Comparison of ENCODE assay signal across 8 cellular contexts in genomic region chr1:28509705-28510349, GRCh38. TPM values are rescaled to one million over a fixed set of nuclear protein-coding genes. Genes with fewer than 3 reads are reported as not detected.
DNase-seq lines count a peak whose midpoint lies in the region; ATAC-seq, FAIRE-seq and TF ChIP-seq lines count a peak whose summit lies in the region.

No MANE protein-coding gene starts in this region.

- H3K27ac ChIP-seq in WERI-Rb-1 = no peak overlapping the region
- H3K27ac ChIP-seq in kidney (ENCODE audit: low read depth in 2 of 2, low read length in 2 of 2) = no peak overlapping the region

- H3K9ac ChIP-seq in kidney (ENCODE audit: low read length in 2 of 2) = peak overlapping the region in 1 of 2 donors; percentile 41

- TF ChIP-seq POLR2A in erythroblast (IDR thresholded peaks at IDR 0.05; ENCODE audit: low read length) = peak; percentile 86

- peaks cover 1% of the 10 kb centered on the region for H3K27me3 Mint-ChIP-seq in activated CD4-positive, alpha-beta T cell treated with anti-CD3 and anti-CD28 coated beads for 36 hours

- POLR2A ChIA-PET in activated CD4-positive, alpha-beta T cell treated with anti-CD3 and anti-CD28 coated beads for 36 hours (lab: Charles Lee) = interaction anchor here (0.6 to 6.5 kb wide), 13 partner anchors 9 to 1177 kb away, joined by 3 to 86 read pairs (median 4); partner anchors contain the start of genes MED18, RNU11, TAF12 and TRNAU1AP

- peaks cover 64% of the 10 kb centered on the region for H3K36me3 ChIP-seq in WERI-Rb-1
- H3K36me3 ChIP-seq in kidney (ENCODE audit: control insufficient read depth in 1 of 2, insufficient read depth in 2 of 2, low read length in 2 of 2) = peaks cover 21 to 34% of the 10 kb centered on the region in 2 donors

- no peaks in the 10 kb centered on the region for H3K27me3 ChIP-seq in WERI-Rb-1 (ENCODE audit: insufficient read depth, low read depth, severe bottlenecking)

- H3K4me3 Mint-ChIP-seq in activated CD4-positive, alpha-beta T cell treated with anti-CD3 and anti-CD28 coated beads for 36 hours = peak overlapping the region; percentile 98

- DNase-seq in HFF-Myc (ENCODE audit: extremely low read depth, low read depth) (no peak), erythroblast (lab: John Stamatoyannopoulos, UW) (peak in 1 of 2 experiments; percentile 42), WERI-Rb-1 (no peak), kidney (no peak)
- peak; percentile 60 for DNase-seq in activated CD4-positive, alpha-beta T cell treated with anti-CD3 and anti-CD28 coated beads for 36 hours
- peak; percentile 45 for DNase-seq in stimulated activated CD4-positive, alpha-beta T cell treated with anti-CD3 and anti-CD28 coated beads, Interleukin-12 subunit alpha, Interleukin-12 subunit beta, amount 100 ng/mL, for 4 hours

- intact Hi-C loops in activated CD4-positive, alpha-beta T cell treated with anti-CD3 and anti-CD28 coated beads for 36 hours (cut with DNase I, micrococcal nuclease) = loop anchor here in 1 of 2 experiments (2.0 to 5.0 kb wide), 2 partner anchors 71 to 183 kb away; partner anchors contain the start of gene MED18
- intact Hi-C loops in kidney (cut with DNase I) = no loop called here

- FAIRE-seq in kidney (lab: Jason Lieb, UNC) = no peak

- H3K4me3 ChIP-seq in HFF-Myc (replicated peaks; ENCODE audit: low read depth, low read length) = peak overlapping the region; percentile 70
- H3K4me3 ChIP-seq in WERI-Rb-1 (ENCODE audit: low read depth, low read length) = no peak overlapping the region
- no peak overlapping the region for H3K4me3 ChIP-seq in kidney (ENCODE audit: low read length in 2 of 2)

- no peak for TF ChIP-seq CTCF in HFF-Myc (IDR thresholded peaks at IDR 0.05; ENCODE audit: low read depth, low read length, missing control alignments)
- TF ChIP-seq CTCF in WERI-Rb-1 (IDR thresholded peaks at IDR 0.05; ENCODE audit: low read depth, low read length) = no peak
- no peak for TF ChIP-seq CTCF in kidney (IDR thresholded peaks at IDR 0.05; ENCODE audit: borderline replicate concordance, extremely low read depth, insufficient read depth)

- CTCF ChIA-PET in activated CD4-positive, alpha-beta T cell treated with anti-CD3 and anti-CD28 coated beads for 36 hours (lab: Charles Lee) = interaction anchor here (0.6 to 1.6 kb wide), 4 partner anchors 68 to 1064 kb away, joined by 3 read pairs; no protein-coding TSS in a partner anchor

- peak overlapping the region; percentile 99 for H3K27ac Mint-ChIP-seq in activated CD4-positive, alpha-beta T cell treated with anti-CD3 and anti-CD28 coated beads for 36 hours

- no peak for ATAC-seq in activated CD4-positive, alpha-beta T cell treated with anti-CD3 and anti-CD28 coated beads for 36 hours
- ATAC-seq in HG02970 (IDR thresholded peaks at IDR 0.05; ENCODE audit: low FRiP score, unreplicated experiment) (no peak), GM21390 (IDR thresholded peaks at IDR 0.05; ENCODE audit: unreplicated experiment) (no peak)

- peaks cover 9 to 15% of the 10 kb centered on the region in 2 donors for H3K4me1 ChIP-seq in kidney (ENCODE audit: control insufficient read depth in 1 of 2, insufficient read depth in 1 of 2, low read depth in 1 of 2, low read length in 2 of 2)

- H3K9me3 ChIP-seq in WERI-Rb-1 (ENCODE audit: severe bottlenecking) = no peaks in the 10 kb centered on the region
- H3K9me3 ChIP-seq in kidney (ENCODE audit: control insufficient read depth in 1 of 2, low read length in 2 of 2) = no peaks in the 10 kb centered on the region

- H3K9me3 Mint-ChIP-seq in activated CD4-positive, alpha-beta T cell treated with anti-CD3 and anti-CD28 coated beads for 36 hours (ENCODE audit: low read depth) = no peaks in the 10 kb centered on the region

- peaks cover 36% of the 10 kb centered on the region for H3K4me1 Mint-ChIP-seq in activated CD4-positive, alpha-beta T cell treated with anti-CD3 and anti-CD28 coated beads for 36 hours

- H3K36me3 Mint-ChIP-seq in activated CD4-positive, alpha-beta T cell treated with anti-CD3 and anti-CD28 coated beads for 36 hours (ENCODE audit: low read depth) = peaks cover 80% of the 10 kb centered on the region

RNA-seq across cellular contexts. Expression of gene RCC1, which starts 4.0 kb away (rescaled TPM):
- total RNA-seq in activated CD4-positive, alpha-beta T cell treated with anti-CD3 and anti-CD28 coated beads for 36 hours = 100 to 1,000 TPM; 103 to 107 TPM
- total RNA-seq in kidney = 19.9 TPM
- polyA plus RNA-seq in kidney (ENCODE audit: insufficient read depth, low read depth, low replicate concordance) = 5.7 TPM

RNA-seq across cellular contexts. Expression of gene TRNAU1AP, which starts 43.1 kb away (rescaled TPM):
- 10 to 100 TPM; 50.7 to 60.2 TPM for total RNA-seq in activated CD4-positive, alpha-beta T cell treated with anti-CD3 and anti-CD28 coated beads for 36 hours
- total RNA-seq in kidney = 30.2 TPM
- 27.7 TPM for polyA plus RNA-seq in kidney (ENCODE audit: insufficient read depth, low read depth, low replicate concordance)

Comparison
In these comparisons a context has a peak if more than half of its experiments do, and no peak if none do; other contexts are left out.
1. DNase-seq: peak in activated CD4-positive, alpha-beta T cell treated with anti-CD3 and anti-CD28 coated beads for 36 hours (single experiment) and stimulated activated CD4-positive, alpha-beta T cell treated with anti-CD3 and anti-CD28 coated beads, Interleukin-12 subunit alpha, Interleukin-12 subunit beta, amount 100 ng/mL, for 4 hours (single experiment); none in HFF-Myc (single experiment), WERI-Rb-1 (single experiment) and kidney (single experiment).